ENCODE assay signal across 16 cellular contexts in genomic region chr21:26461500-26461899, GRCh38.
"Had no signal": no experiment of that assay in that cellular context is flagged by ENCODE, and none has a peak within 500 bp of the region (broad histone marks: within the 10 kb centered on the region; RNA-seq: fewer than 3 reads in every experiment).

No MANE protein-coding gene starts in this region.

- H3K36me3 Mint-ChIP-seq: immature natural killer cell, natural killer cell had no signal

- H3K27ac ChIP-seq: colonic mucosa, transverse colon had no signal

- ATAC-seq: activated CD4-positive, alpha-beta T cell treated with anti-CD3 and anti-CD28 coated beads for 36 hours; activated naive CD8-positive, alpha-beta T cell treated with anti-CD3 and anti-CD28 coated beads, Interleukin-2, amount 50 U/mL, for 24 hours; left colon; natural killer cell; right cardiac atrium had no signal

- H3K9me3 ChIP-seq: colonic mucosa, transverse colon had no signal

- H3K4me1 ChIP-seq: colonic mucosa, transverse colon had no signal

- H3K4me1 Mint-ChIP-seq: activated CD4-positive, alpha-beta T cell treated with anti-CD3 and anti-CD28 coated beads for 36 hours; activated naive CD8-positive, alpha-beta T cell treated with anti-CD3 and anti-CD28 coated beads, Interleukin-2, amount 50 U/mL, for 24 hours; immature natural killer cell; natural killer cell had no signal

- H3K27me3 ChIP-seq: colonic mucosa, transverse colon had no signal

- H3K4me3 ChIP-seq: colonic mucosa, lung, transverse colon had no signal

- H3K4me3 Mint-ChIP-seq: activated CD4-positive, alpha-beta T cell treated with anti-CD3 and anti-CD28 coated beads for 36 hours; activated naive CD8-positive, alpha-beta T cell treated with anti-CD3 and anti-CD28 coated beads, Interleukin-2, amount 50 U/mL, for 24 hours; activated T-helper 1 cell treated with anti-CD3 and anti-CD28 coated beads, Interleukin-12 subunit alpha, Interleukin-12 subunit beta, Interleukin-2, Interleukin-4 antibody, amounts not matched to agents 30 ng/mL and 10 ng/mL and 1 ng/mL, durations not matched to agents 14 hours and 24 hours and 36 hours; immature natural killer cell; natural killer cell had no signal

- H3K27ac Mint-ChIP-seq: activated CD4-positive, alpha-beta T cell treated with anti-CD3 and anti-CD28 coated beads for 36 hours; activated naive CD8-positive, alpha-beta T cell treated with anti-CD3 and anti-CD28 coated beads, Interleukin-2, amount 50 U/mL, for 24 hours; activated T-helper 1 cell treated with anti-CD3 and anti-CD28 coated beads, Interleukin-12 subunit alpha, Interleukin-12 subunit beta, Interleukin-2, Interleukin-4 antibody, amounts not matched to agents 30 ng/mL and 10 ng/mL and 1 ng/mL, durations not matched to agents 14 hours and 24 hours and 36 hours; immature natural killer cell; natural killer cell had no signal

- H3K36me3 ChIP-seq: colonic mucosa, transverse colon had no signal

- DNase-seq: activated CD4-positive, alpha-beta T cell treated with anti-CD3 and anti-CD28 coated beads for 36 hours; activated naive CD4-positive, alpha-beta T cell; activated naive CD8-positive, alpha-beta T cell treated with anti-CD3 and anti-CD28 coated beads, Interleukin-2, amount 50 U/mL, for 24 hours; colonic mucosa; effector CD8-positive, alpha-beta T cell; glutamatergic neuron; immature natural killer cell; left colon; natural killer cell; posterior cingulate gyrus; right cardiac atrium; stimulated activated naive CD4-positive, alpha-beta T cell; substantia nigra; transverse colon had no signal
